13 cellular contexts compared by ENCODE assay signal in genomic region chr3:38606561-38606960, GRCh38. TPM values are rescaled to one million over a fixed set of nuclear protein-coding genes. Genes with fewer than 3 reads are reported as not detected.
DNase-seq lines count a peak whose midpoint lies in the region; ATAC-seq and TF ChIP-seq lines count a peak whose summit lies in the region.
"Had no signal": no experiment of that assay in that cellular context is flagged by ENCODE, and none has a peak within 500 bp of the region (broad histone marks: within the 10 kb centered on the region; RNA-seq: fewer than 3 reads in every experiment).

No MANE protein-coding gene starts in this region.

- no peak for TF ChIP-seq CTCF in natural killer cell (IDR thresholded peaks at IDR 0.05)
- no peak for TF ChIP-seq CTCF in endodermal cell (conservative IDR thresholded peaks at IDR 0.05)
- no peak for TF ChIP-seq CTCF in osteoblast (IDR thresholded peaks at IDR 0.05; ENCODE audit: extremely low read depth, low read depth, low read length)
- no peak for TF ChIP-seq CTCF in upper lobe of right lung (IDR thresholded peaks at IDR 0.05)

- H3K4me1 ChIP-seq in endodermal cell (ENCODE audit: control insufficient read depth, insufficient read depth, low read length) (peaks cover 3% of the 10 kb centered on the region), osteoblast (ENCODE audit: insufficient read depth, low read length) (no peaks in the 10 kb centered on the region), upper lobe of right lung (no peaks in the 10 kb centered on the region)
- H3K4me1 ChIP-seq: A549, HAP-1 had no signal

- H3K4me2 ChIP-seq in osteoblast (ENCODE audit: insufficient read depth, low read length), result no peak overlapping the region
- H3K4me2 ChIP-seq: A549 had no signal

- no peak overlapping the region for H2AFZ ChIP-seq in osteoblast (ENCODE audit: low read length)

- H3K36me3 Mint-ChIP-seq in natural killer cell treated with Interleukin-12 subunit alpha and Interleukin-12 subunit beta and Interleukin-15 and Interleukin-18, amount 100 ng/mL, for 72 hours, result no peaks in the 10 kb centered on the region
- H3K36me3 Mint-ChIP-seq in natural killer cell (no peaks in the 10 kb centered on the region), endodermal cell (ENCODE audit: low read depth) (no peaks in the 10 kb centered on the region)
- H3K36me3 Mint-ChIP-seq: CD4-positive, CD25-positive, alpha-beta regulatory T cell had no signal

- no peaks in the 10 kb centered on the region for H3K9me3 Mint-ChIP-seq in natural killer cell treated with Interleukin-12 subunit alpha and Interleukin-12 subunit beta and Interleukin-15 and Interleukin-18, amount 100 ng/mL, for 72 hours
- no peaks in the 10 kb centered on the region for H3K9me3 Mint-ChIP-seq in natural killer cell
- H3K9me3 Mint-ChIP-seq in endodermal cell, result no peaks in the 10 kb centered on the region
- H3K9me3 Mint-ChIP-seq: CD4-positive, CD25-positive, alpha-beta regulatory T cell had no signal

- WGBS in endodermal cell (ENCODE audit: insufficient coverage in 1 of 2, insufficient read length in 1 of 2), 2 experiments, result 88 to 89% methylated on average over 7 to 11 of the region's 11 CpGs

- no peak overlapping the region for H3K27ac ChIP-seq in endodermal cell (ENCODE audit: low read depth, low read length)
- H3K27ac ChIP-seq in osteoblast (ENCODE audit: low read depth, low read length), result no peak overlapping the region
- H3K27ac ChIP-seq in upper lobe of right lung, result no peak overlapping the region
- H3K27ac ChIP-seq: A549 had no signal

- ATAC-seq in natural killer cell treated with Interleukin-12 subunit alpha and Interleukin-12 subunit beta and Interleukin-15 and Interleukin-18, amount 100 ng/mL, for 72 hours, result no peak
- ATAC-seq in natural killer cell (no peak), upper lobe of right lung (no peak)
- ATAC-seq: A549 had no signal

- no peaks in the 10 kb centered on the region for H4K20me1 ChIP-seq in osteoblast (ENCODE audit: insufficient read depth, low read length)

- H3K27me3 ChIP-seq in endodermal cell (ENCODE audit: control insufficient read depth, insufficient read depth, low read length, poor library complexity, severe bottlenecking) (no peaks in the 10 kb centered on the region), osteoblast (ENCODE audit: insufficient read depth, low read length) (no peaks in the 10 kb centered on the region), upper lobe of right lung (no peaks in the 10 kb centered on the region), MG63 (no peaks in the 10 kb centered on the region)

- H3K9ac ChIP-seq in endodermal cell (ENCODE audit: extremely low read depth, low read length, poor library complexity, severe bottlenecking), result no peak overlapping the region

- peak; percentile 15 for DNase-seq in natural killer cell treated with Interleukin-12 subunit alpha and Interleukin-12 subunit beta and Interleukin-15 and Interleukin-18, amount 100 ng/mL, for 72 hours (ENCODE audit: low spot score)
- no peak for DNase-seq in natural killer cell
- peak; percentile 44 for DNase-seq in endodermal cell
- peak; percentile 41 for DNase-seq in osteoblast (ENCODE audit: insufficient read length, low spot score, missing footprints)
- DNase-seq in upper lobe of right lung, result peak; percentile 38
- no peak for DNase-seq in inferior parietal cortex (ENCODE audit: extremely low spot score)
- DNase-seq in MG63, result no peak
- no peak for DNase-seq in effector CD4-positive, alpha-beta T cell
- DNase-seq: Calu3; CD4-positive, CD25-positive, alpha-beta regulatory T cell; DMS 273 treated with DMSO at 0.1 percent for 48 hours had no signal

- H3K4me3 Mint-ChIP-seq in natural killer cell treated with Interleukin-12 subunit alpha and Interleukin-12 subunit beta and Interleukin-15 and Interleukin-18, amount 100 ng/mL, for 72 hours, result no peak overlapping the region
- H3K4me3 Mint-ChIP-seq in natural killer cell, result no peak overlapping the region
- H3K4me3 Mint-ChIP-seq in endodermal cell, result no peak overlapping the region
- H3K4me3 Mint-ChIP-seq: CD4-positive, CD25-positive, alpha-beta regulatory T cell had no signal

- H3K27me3 Mint-ChIP-seq in natural killer cell treated with Interleukin-12 subunit alpha and Interleukin-12 subunit beta and Interleukin-15 and Interleukin-18, amount 100 ng/mL, for 72 hours, result no peaks in the 10 kb centered on the region
- no peaks in the 10 kb centered on the region for H3K27me3 Mint-ChIP-seq in natural killer cell (ENCODE audit: low read depth in 2 of 2)
- H3K27me3 Mint-ChIP-seq in endodermal cell (ENCODE audit: insufficient read depth), result peaks cover 16% of the 10 kb centered on the region
- H3K27me3 Mint-ChIP-seq: CD4-positive, CD25-positive, alpha-beta regulatory T cell had no signal

- H3K4me1 Mint-ChIP-seq in natural killer cell treated with Interleukin-12 subunit alpha and Interleukin-12 subunit beta and Interleukin-15 and Interleukin-18, amount 100 ng/mL, for 72 hours (ENCODE audit: low read depth in 2 of 2), result no peaks in the 10 kb centered on the region
- H3K4me1 Mint-ChIP-seq in natural killer cell (no peaks in the 10 kb centered on the region), endodermal cell (peaks cover 18% of the 10 kb centered on the region)
- H3K4me1 Mint-ChIP-seq: CD4-positive, CD25-positive, alpha-beta regulatory T cell had no signal

- H3K27ac Mint-ChIP-seq in natural killer cell treated with Interleukin-12 subunit alpha and Interleukin-12 subunit beta and Interleukin-15 and Interleukin-18, amount 100 ng/mL, for 72 hours, result no peak overlapping the region
- H3K27ac Mint-ChIP-seq in natural killer cell (no peak overlapping the region), endodermal cell (peak overlapping the region; percentile 20)
- H3K27ac Mint-ChIP-seq: CD4-positive, CD25-positive, alpha-beta regulatory T cell had no signal

- H3K36me3 ChIP-seq in endodermal cell (ENCODE audit: control insufficient read depth, insufficient read depth, low read length), result no peaks in the 10 kb centered on the region
- H3K36me3 ChIP-seq in osteoblast (ENCODE audit: insufficient read depth, low read length), result no peaks in the 10 kb centered on the region
- no peaks in the 10 kb centered on the region for H3K36me3 ChIP-seq in upper lobe of right lung
- H3K36me3 ChIP-seq in MG63, result no peaks in the 10 kb centered on the region
- H3K36me3 ChIP-seq: HAP-1 had no signal

- intact Hi-C loops in natural killer cell (cut with micrococcal nuclease) (no loop called here), upper lobe of right lung (cut with DNase I) (no loop called here)

- H3K4me3 ChIP-seq in endodermal cell (ENCODE audit: low read length) (no peak overlapping the region), osteoblast (ENCODE audit: insufficient read depth, low read length) (no peak overlapping the region), upper lobe of right lung (no peak overlapping the region), MG63 (no peak overlapping the region)
- H3K4me3 ChIP-seq: A549, HAP-1 had no signal

- H3K79me2 ChIP-seq in osteoblast (ENCODE audit: insufficient read depth, low read length), result no peaks in the 10 kb centered on the region

- H3K9me3 ChIP-seq in endodermal cell (ENCODE audit: control insufficient read depth, low read length), result no peaks in the 10 kb centered on the region
- no peaks in the 10 kb centered on the region for H3K9me3 ChIP-seq in osteoblast (ENCODE audit: low read depth, low read length)
- H3K9me3 ChIP-seq in upper lobe of right lung, result no peaks in the 10 kb centered on the region
- no peaks in the 10 kb centered on the region for H3K9me3 ChIP-seq in MG63
- H3K9me3 ChIP-seq: A549, HAP-1 had no signal

RNA-seq across cellular contexts. Expression of gene SCN5A, which starts 42.9 kb away (rescaled TPM):
- under 1 TPM in 1 of 2 donors, not detected in 1; 0.14 TPM for total RNA-seq in natural killer cell treated with Interleukin-12 subunit alpha and Interleukin-12 subunit beta and Interleukin-15 and Interleukin-18, amount 100 ng/mL, for 72 hours
- under 1 TPM in 1 of 3 donors, not detected in 2; 0.50 TPM for total RNA-seq in natural killer cell
- total RNA-seq in endodermal cell, result 1 to 10 TPM; 4.5 to 5.6 TPM
- 0.85 TPM for polyA plus RNA-seq in endodermal cell (2013, experiment 1 of 2)
- 0.66 TPM for polyA plus RNA-seq in endodermal cell (2013, experiment 2 of 2)
- total RNA-seq in osteoblast, result under 0.01 TPM in 1 of 2 replicates, not detected in the other
- total RNA-seq in upper lobe of right lung, result 0.58 TPM
- total RNA-seq in MG63 (2014; rRNA removed; shearing (Covaris generic); ENCODE audit: low replicate concordance), result not detected in 2 replicates
- total RNA-seq: CD4-positive, CD25-positive, alpha-beta regulatory T cell had no signal
- polyA plus RNA-seq: CD4-positive, CD25-positive, alpha-beta regulatory T cell had no signal

Comparison
In these comparisons a context has a peak if more than half of its experiments do, and no peak if none do; other contexts are left out.
1. DNase-seq: peak in natural killer cell treated with Interleukin-12 subunit alpha and Interleukin-12 subunit beta and Interleukin-15 and Interleukin-18, amount 100 ng/mL, for 72 hours (single experiment), endodermal cell (single experiment), osteoblast (single experiment) and upper lobe of right lung (single experiment); none in natural killer cell (single experiment), inferior parietal cortex (single experiment), MG63 (single experiment) and effector CD4-positive, alpha-beta T cell (single experiment).